Comparison of ENCODE assay signal across 16 cellular contexts in the genomic region with DNA sequence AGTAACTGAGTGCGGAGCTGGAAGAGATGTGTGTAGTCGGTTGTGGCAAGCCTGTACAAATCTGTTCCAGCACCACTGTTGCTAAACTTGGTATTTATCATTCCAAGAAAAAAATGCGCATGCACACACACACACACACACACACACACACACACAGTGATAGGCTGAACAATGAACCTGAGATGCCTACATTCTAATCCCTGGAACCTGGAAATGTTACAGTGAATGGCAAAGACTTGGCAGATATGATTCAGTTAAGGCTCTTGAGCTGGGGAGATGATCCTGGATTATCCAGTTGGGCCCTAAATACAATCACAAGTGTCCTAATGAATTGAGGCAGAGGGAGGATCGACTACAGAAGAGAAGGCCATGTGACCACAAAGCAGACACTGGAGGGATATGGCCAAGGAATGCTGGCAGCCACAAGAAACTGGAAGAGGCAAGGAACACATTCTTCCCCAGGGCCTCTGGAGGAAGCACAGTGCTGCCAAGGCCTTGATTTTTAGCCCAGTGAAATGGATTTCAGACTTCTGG. TPM values are rescaled to one million over a fixed set of nuclear protein-coding genes. Genes with fewer than 3 reads are reported as not detected.
DNase-seq lines count a peak whose midpoint lies in the region; ATAC-seq and TF ChIP-seq lines count a peak whose summit lies in the region.
"Had no signal": no experiment of that assay in that cellular context is flagged by ENCODE, and none has a peak within 500 bp of the region (broad histone marks: within the 10 kb centered on the region; RNA-seq: fewer than 3 reads in every experiment).

No MANE protein-coding gene starts in this region.

- no peaks in the 10 kb centered on the region for H4K20me1 ChIP-seq in SK-N-SH (ENCODE audit: insufficient read depth)

- peak overlapping the region in 1 of 2 experiments; percentile 93; a peak in 1 of 4 replicates for H3K27ac ChIP-seq in SK-N-SH (ENCODE audit: low read depth in 2 of 2, low read length in 1 of 2)
- H3K27ac ChIP-seq: colonic mucosa had no signal

- ATAC-seq in GM21737 (IDR thresholded peaks at IDR 0.05; ENCODE audit: unreplicated experiment) (no peak), GM18907 (IDR thresholded peaks at IDR 0.05; ENCODE audit: unreplicated experiment) (no peak)
- ATAC-seq: activated CD4-positive, CD25-positive, alpha-beta regulatory T cell treated with anti-CD3 and anti-CD28 coated beads, Interleukin-2, amount 50 U/mL, for 24 hours; activated T-helper 17 cell treated with anti-CD3 and anti-CD28 coated beads, Interleukin-2, amount 50 U/mL, for 72 hours had no signal

- peak overlapping the region; percentile 39; the same call in 1 of the 2 replicates for H2AFZ ChIP-seq in SK-N-SH (ENCODE audit: low read depth)

- no peak for TF ChIP-seq RAD21 in SK-N-SH (IDR thresholded peaks at IDR 0.05; ENCODE audit: low read length)

- H3K27me3 Mint-ChIP-seq in nephron progenitor cell (ENCODE audit: low read depth, poor library complexity), result no peaks in the 10 kb centered on the region

- H3F3A ChIP-seq in SK-N-SH (replicated peaks; ENCODE audit: insufficient read depth), result peaks cover 21% of the 10 kb centered on the region

- H3K4me1 ChIP-seq in SK-N-SH (ENCODE audit: control insufficient read depth in 1 of 2, insufficient read depth in 2 of 2, low read depth in 1 of 2, low read length in 1 of 2), result peaks cover 0 to 6% of the 10 kb centered on the region in 2 experiments; a peak in 2 of 4 replicates
- H3K4me1 ChIP-seq: colonic mucosa had no signal

- no peak for TF ChIP-seq EP300 in SK-N-SH (IDR thresholded peaks at IDR 0.05; ENCODE audit: borderline replicate concordance in 1 of 2, low read depth in 1 of 2, low read length in 1 of 2)

- no peaks in the 10 kb centered on the region for H3K79me2 ChIP-seq in SK-N-SH (ENCODE audit: insufficient read depth)

- DNase-seq in AG20443 (ENCODE audit: low spot score), result peak; percentile 33
- no peak for DNase-seq in SK-N-SH
- DNase-seq in fibroblast of mammary gland (ENCODE audit: low read depth), result peak; percentile 71
- DNase-seq in nephron progenitor cell, result no peak
- no peak for DNase-seq in stimulated activated CD4-positive, alpha-beta T cell treated with anti-CD3 and anti-CD28 coated beads, Interleukin-1b, Interleukin-23, amount 100 ng/mL, for 48 hours
- no peak for DNase-seq in hepatic stellate cell (ENCODE audit: low spot score)
- DNase-seq: AML-193, colonic mucosa, H9, Kasumi-1, NCI-H2227 treated with DMSO at 0.1 percent for 48 hours, SHP77 had no signal

- H3K4me3 ChIP-seq in SK-N-SH (ENCODE audit: low read depth in 2 of 2, low read length in 1 of 2) (no peak overlapping the region), fibroblast of mammary gland (ENCODE audit: control insufficient read depth, low read depth, low read length) (no peak overlapping the region)
- H3K4me3 ChIP-seq: colonic mucosa had no signal

- 82% methylated on average over 4 of the region's 4 CpGs for WGBS in SK-N-SH (ENCODE audit: low lambda C conversion rate)

- no peak for TF ChIP-seq CTCF in SK-N-SH (IDR thresholded peaks at IDR 0.05)
- TF ChIP-seq CTCF in fibroblast of mammary gland (conservative IDR thresholded peaks at IDR 0.05; ENCODE audit: control insufficient read depth, insufficient read depth, low read depth, low read length), result no peak
- no peak for TF ChIP-seq CTCF in nephron progenitor cell (IDR thresholded peaks at IDR 0.05)

- H3K9me2 ChIP-seq in SK-N-SH, result no peaks in the 10 kb centered on the region

- H3K4me2 ChIP-seq in SK-N-SH, result no peak overlapping the region

- H3K27me3 ChIP-seq in SK-N-SH (ENCODE audit: insufficient read depth), result no peaks in the 10 kb centered on the region
- H3K27me3 ChIP-seq: colonic mucosa had no signal

- peaks cover 5% of the 10 kb centered on the region for H3K4me1 Mint-ChIP-seq in nephron progenitor cell
- H3K4me1 Mint-ChIP-seq: activated T-helper 17 cell treated with anti-CD3 and anti-CD28 coated beads, Interleukin-2, amount 50 U/mL, for 72 hours had no signal

- peak overlapping the region; percentile 82 for H3K27ac Mint-ChIP-seq in nephron progenitor cell
- H3K27ac Mint-ChIP-seq: activated T-helper 17 cell treated with anti-CD3 and anti-CD28 coated beads, Interleukin-2, amount 50 U/mL, for 72 hours; H9 had no signal

- H3K4me3 Mint-ChIP-seq in nephron progenitor cell, result no peak overlapping the region
- H3K4me3 Mint-ChIP-seq: activated T-helper 17 cell treated with anti-CD3 and anti-CD28 coated beads, Interleukin-2, amount 50 U/mL, for 72 hours; H9 had no signal

- no peak overlapping the region for H3K9ac ChIP-seq in SK-N-SH

- CTCF ChIA-PET in SK-N-SH (lab: Yijun Ruan, JAX), result no interaction called here

- peaks cover 35% of the 10 kb centered on the region for H3K9me3 Mint-ChIP-seq in nephron progenitor cell

- POLR2A ChIA-PET in SK-N-SH (lab: Yijun Ruan, JAX), result no interaction called here

- H3K36me3 Mint-ChIP-seq in nephron progenitor cell (ENCODE audit: low read depth), result peaks cover 21% of the 10 kb centered on the region

- peaks cover 0 to 2% of the 10 kb centered on the region in 2 experiments for H3K36me3 ChIP-seq in SK-N-SH (replicated peaks in 1 of 2; ENCODE audit: control insufficient read depth in 1 of 2, insufficient read depth in 2 of 2, low read length in 1 of 2)
- H3K36me3 ChIP-seq: colonic mucosa had no signal

- no peaks in the 10 kb centered on the region; the same call in 1 of the 2 replicates for H3K9me3 ChIP-seq in SK-N-SH
- H3K9me3 ChIP-seq: colonic mucosa had no signal

TF ChIP-seq in SK-N-SH, 30 proteins besides CTCF, POLR2A, EP300 and RAD21:
- TF ChIP-seq IRF3 (IDR thresholded peaks at IDR 0.05; ENCODE audit: low read depth, low read length) (no peak), SMC3 (IDR thresholded peaks at IDR 0.05; ENCODE audit: low read depth, low read length) (no peak), JUND (IDR thresholded peaks at IDR 0.05) (no peak)
- TF ChIP-seq, protein P1, sequence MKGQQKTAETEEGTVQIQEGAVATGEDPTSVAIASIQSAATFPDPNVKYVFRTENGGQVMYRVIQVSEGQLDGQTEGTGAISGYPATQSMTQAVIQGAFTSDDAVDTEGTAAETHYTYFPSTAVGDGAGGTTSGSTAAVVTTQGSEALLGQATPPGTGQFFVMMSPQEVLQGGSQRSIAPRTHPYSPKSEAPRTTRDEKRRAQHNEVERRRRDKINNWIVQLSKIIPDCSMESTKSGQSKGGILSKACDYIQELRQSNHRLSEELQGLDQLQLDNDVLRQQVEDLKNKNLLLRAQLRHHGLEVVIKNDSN (IDR thresholded peaks at IDR 0.05; ENCODE audit: borderline replicate concordance, low read depth), result peak; percentile 51; the same call in 1 of the 2 replicates
- TF ChIP-seq, protein P2, sequence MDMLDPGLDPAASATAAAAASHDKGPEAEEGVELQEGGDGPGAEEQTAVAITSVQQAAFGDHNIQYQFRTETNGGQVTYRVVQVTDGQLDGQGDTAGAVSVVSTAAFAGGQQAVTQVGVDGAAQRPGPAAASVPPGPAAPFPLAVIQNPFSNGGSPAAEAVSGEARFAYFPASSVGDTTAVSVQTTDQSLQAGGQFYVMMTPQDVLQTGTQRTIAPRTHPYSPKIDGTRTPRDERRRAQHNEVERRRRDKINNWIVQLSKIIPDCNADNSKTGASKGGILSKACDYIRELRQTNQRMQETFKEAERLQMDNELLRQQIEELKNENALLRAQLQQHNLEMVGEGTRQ (IDR thresholded peaks at IDR 0.05; ENCODE audit: borderline replicate concordance, low read depth, low read length), result no peak
TF ChIP-seq in SK-N-SH: peak in this region for 1.

RNA-seq across cellular contexts. Expression of gene LHFPL2, which starts 49.7 kb away (rescaled TPM):
- polyA plus RNA-seq in SK-N-SH (2012; rRNA removed), result 8.6 and 10.4 TPM in 2 replicates
- 10.1 and 10.4 TPM in 2 replicates for polyA plus RNA-seq in SK-N-SH (2012; cell fraction: cytosol; rRNA removed)
- polyA plus RNA-seq in SK-N-SH (2012; cell fraction: nucleus; rRNA removed), result 8.4 and 14.2 TPM in 2 replicates

Comparison
In these comparisons a context has a peak if more than half of its experiments do, and no peak if none do; other contexts are left out.
1. DNase-seq: peak in AG20443 (single experiment) and fibroblast of mammary gland (single experiment); none in SK-N-SH (single experiment), nephron progenitor cell (single experiment), stimulated activated CD4-positive, alpha-beta T cell treated with anti-CD3 and anti-CD28 coated beads, Interleukin-1b, Interleukin-23, amount 100 ng/mL, for 48 hours (single experiment) and hepatic stellate cell (single experiment).